ENCODE assay signal across 13 cellular contexts in the genomic region with DNA sequence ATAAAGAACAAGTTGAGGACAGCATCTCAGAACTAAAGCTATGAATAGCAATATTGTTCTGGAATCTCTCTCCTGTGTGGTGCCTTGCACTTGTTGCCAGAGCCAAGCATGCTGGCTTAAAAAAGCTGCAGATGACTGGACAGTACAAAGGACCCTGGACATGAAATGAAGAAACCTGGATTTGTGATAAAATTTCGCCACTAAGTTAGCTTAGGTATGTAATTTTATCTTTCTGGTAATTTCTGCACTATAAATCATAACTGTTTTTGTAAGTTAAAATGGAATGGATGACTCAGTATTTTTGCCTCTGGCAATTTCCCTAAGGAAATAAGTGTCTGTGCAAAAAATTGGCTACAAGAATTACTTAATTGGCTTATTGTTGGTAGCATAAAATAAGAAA.
A peak's percentile ranks its signal among the peaks of the same experiment; 100 is the strongest.
DNase-seq lines count a peak whose midpoint lies in the region; ATAC-seq and TF ChIP-seq lines count a peak whose summit lies in the region.
"Had no signal": no experiment of that assay in that cellular context is flagged by ENCODE, and none has a peak within 500 bp of the region (broad histone marks: within the 10 kb centered on the region; RNA-seq: fewer than 3 reads in every experiment).

No MANE protein-coding gene starts in this region.

- peak; percentile 70 for DNase-seq in AG10803 (ENCODE audit: low read depth)
- DNase-seq in fibroblast of mammary gland (ENCODE audit: low read depth) = peak; percentile 74
- DNase-seq in osteocyte (ENCODE audit: extremely low spot score, unreplicated experiment) = no peak
- DNase-seq in NCI-H2196 treated with DMSO at 0.1 percent for 48 hours (lab: John Stamatoyannopoulos, UW; ENCODE audit: unreplicated experiment) = no peak
- no peak for DNase-seq in SW 1271 (lab: John Stamatoyannopoulos, UW)
- no peak for DNase-seq in stimulated activated CD4-positive, alpha-beta T cell treated with anti-CD3 and anti-CD28 coated beads, Interleukin-12 subunit alpha, Interleukin-12 subunit beta, amount 100 ng/mL, for 4 hours
- DNase-seq: activated CD4-positive, alpha-beta T cell treated with anti-CD3 and anti-CD28 coated beads for 4 hours; activated naive CD8-positive, alpha-beta T cell treated with anti-CD3 and anti-CD28 coated beads, Interleukin-2, amount 10 ng/mL, durations not matched to agents 7 days and 5 days; NCI-H1092 treated with DMSO at 0.1 percent for 48 hours; stimulated activated CD4-positive, alpha-beta T cell treated with anti-CD3 and anti-CD28 coated beads, Interleukin-4, amount 100 ng/mL, for 1 hour had no signal

- H3K9me3 Mint-ChIP-seq in osteocyte (ENCODE audit: unreplicated experiment) = peaks cover 4% of the 10 kb centered on the region

- peaks cover 27% of the 10 kb centered on the region for H3K4me1 Mint-ChIP-seq in osteocyte (ENCODE audit: unreplicated experiment)

- H3K4me3 Mint-ChIP-seq in osteocyte (ENCODE audit: unreplicated experiment) = no peak overlapping the region

- no peaks in the 10 kb centered on the region for H3K36me3 Mint-ChIP-seq in osteocyte (ENCODE audit: unreplicated experiment)
- H3K36me3 Mint-ChIP-seq: activated naive CD8-positive, alpha-beta T cell treated with anti-CD3 and anti-CD28 coated beads, Interleukin-2, amount 10 ng/mL, durations not matched to agents 7 days and 5 days had no signal

- 31 to 62% (median 43%) methylated on average over 1 of the region's 1 CpG for WGBS in adipose tissue, 3 donors

- no peak for ATAC-seq in GM21786 (IDR thresholded peaks at IDR 0.05; ENCODE audit: unreplicated experiment)

- TF ChIP-seq CTCF in AG10803 (conservative IDR thresholded peaks at IDR 0.05; ENCODE audit: low read length) = no peak
- TF ChIP-seq CTCF in fibroblast of mammary gland (conservative IDR thresholded peaks at IDR 0.05; ENCODE audit: control insufficient read depth, insufficient read depth, low read depth, low read length) = no peak
- no peak for TF ChIP-seq CTCF in osteocyte (IDR thresholded peaks at IDR 0.05)

- H3K27me3 Mint-ChIP-seq in osteocyte (ENCODE audit: unreplicated experiment) = no peaks in the 10 kb centered on the region
- H3K27me3 Mint-ChIP-seq: activated naive CD8-positive, alpha-beta T cell treated with anti-CD3 and anti-CD28 coated beads, Interleukin-2, amount 10 ng/mL, durations not matched to agents 7 days and 5 days had no signal

- peak overlapping the region; percentile 70 for H3K27ac ChIP-seq in adipose tissue (ENCODE audit: low read depth, low read length)
- H3K27ac ChIP-seq: SK-N-MC had no signal

- H3K4me3 ChIP-seq in AG10803 (ENCODE audit: low read length) = no peak overlapping the region
- no peak overlapping the region for H3K4me3 ChIP-seq in fibroblast of mammary gland (ENCODE audit: control insufficient read depth, low read depth, low read length)
- H3K4me3 ChIP-seq: SK-N-MC had no signal

- peak overlapping the region; percentile 75 for H3K27ac Mint-ChIP-seq in osteocyte (ENCODE audit: unreplicated experiment)
- H3K27ac Mint-ChIP-seq: activated naive CD8-positive, alpha-beta T cell treated with anti-CD3 and anti-CD28 coated beads, Interleukin-2, amount 10 ng/mL, durations not matched to agents 7 days and 5 days had no signal

Comparison
In these comparisons a context has a peak if more than half of its experiments do, and no peak if none do; other contexts are left out.
1. DNase-seq: peak in AG10803 (single experiment) and fibroblast of mammary gland (single experiment); none in osteocyte (single experiment), NCI-H2196 treated with DMSO at 0.1 percent for 48 hours (single experiment), SW 1271 (0 of 2) and stimulated activated CD4-positive, alpha-beta T cell treated with anti-CD3 and anti-CD28 coated beads, Interleukin-12 subunit alpha, Interleukin-12 subunit beta, amount 100 ng/mL, for 4 hours (single experiment).